ENCODE assay signal across 16 cellular contexts in genomic region chr6:56720882-56721281, GRCh38.
A peak's percentile ranks its signal among the peaks of the same experiment; 100 is the strongest.
DNase-seq lines count a peak whose midpoint lies in the region; ATAC-seq, FAIRE-seq and TF ChIP-seq lines count a peak whose summit lies in the region.
"Had no signal": no experiment of that assay in that cellular context is flagged by ENCODE, and none has a peak within 500 bp of the region (broad histone marks: within the 10 kb centered on the region; RNA-seq: fewer than 3 reads in every experiment).

No MANE protein-coding gene starts in this region.

- TF ChIP-seq CTCF in heart right ventricle (IDR thresholded peaks at IDR 0.05), result no peak
- TF ChIP-seq CTCF in BE2C (IDR thresholded peaks at IDR 0.05; ENCODE audit: low read depth, low read length), result no peak
- TF ChIP-seq CTCF in D721Med (IDR thresholded peaks at IDR 0.05; ENCODE audit: insufficient read depth, missing control alignments), result peak; percentile 6
- no peak for TF ChIP-seq CTCF in glutamatergic neuron (IDR thresholded peaks at IDR 0.05; ENCODE audit: partially characterized antibody, unreplicated experiment)

- WGBS in heart right ventricle, 2 donors, result 93 to 94% methylated on average over 22 to 25 of the region's 25 CpGs

- H3K36me3 ChIP-seq in heart right ventricle (no peaks in the 10 kb centered on the region), BE2C (no peaks in the 10 kb centered on the region)

- H3K27me3 ChIP-seq in heart right ventricle (no peaks in the 10 kb centered on the region), BE2C (no peaks in the 10 kb centered on the region)

- H3K27me3 Mint-ChIP-seq in glutamatergic neuron (ENCODE audit: unreplicated experiment), result peaks cover 13% of the 10 kb centered on the region
- H3K27me3 Mint-ChIP-seq: B cell had no signal

- no peak for DNase-seq in heart right ventricle
- no peak for DNase-seq in left ventricle myocardium superior
- peak; percentile 51 for DNase-seq in BE2C
- DNase-seq in D721Med (ENCODE audit: insufficient read length, low spot score), result no peak
- DNase-seq in glutamatergic neuron, result peak; percentile 41
- no peak for DNase-seq in activated naive CD4-positive, alpha-beta T cell (lab: John Stamatoyannopoulos, UW)
- no peak for DNase-seq in activated CD4-positive, alpha-beta T cell treated with anti-CD3 and anti-CD28 coated beads, Interleukin-2, amount 50 U/mL, for 1 hour
- DNase-seq: CD4-positive, alpha-beta memory T cell; GM23248 had no signal

- peaks cover 0 to 10% (median 0%) of the 10 kb centered on the region in 11 donors for H3K9me3 ChIP-seq in heart right ventricle
- no peaks in the 10 kb centered on the region; the same call in 1 of the 2 replicates for H3K9me3 ChIP-seq in BE2C

- H3K27ac Mint-ChIP-seq in glutamatergic neuron (ENCODE audit: unreplicated experiment), result peak overlapping the region; percentile 99
- H3K27ac Mint-ChIP-seq: B cell; CD4-positive, alpha-beta memory T cell; IgD-negative memory B cell had no signal

- peak in 3 of 8 donors; percentile 21 to 61 (median 28) for ATAC-seq in heart right ventricle
- ATAC-seq in left ventricle myocardium superior, result no peak
- ATAC-seq in GM18861 (IDR thresholded peaks at IDR 0.05; ENCODE audit: unreplicated experiment), result no peak
- ATAC-seq: HCT116 had no signal

- peaks cover 20% of the 10 kb centered on the region for H3K9me3 Mint-ChIP-seq in glutamatergic neuron (ENCODE audit: unreplicated experiment)

- H3K4me3 ChIP-seq in heart right ventricle (no peak overlapping the region), BE2C (ENCODE audit: low read depth, low read length) (no peak overlapping the region)
- H3K4me3 ChIP-seq: GM23248 had no signal

- no peaks in the 10 kb centered on the region for H3K36me3 Mint-ChIP-seq in glutamatergic neuron (ENCODE audit: unreplicated experiment)
- H3K36me3 Mint-ChIP-seq: CD4-positive, alpha-beta memory T cell; IgD-negative memory B cell had no signal

- peak overlapping the region in 8 of 10 donors; percentile 4 to 79 (median 36) for H3K27ac ChIP-seq in heart right ventricle
- H3K27ac ChIP-seq: C4-2B, GM23248 had no signal

- FAIRE-seq in D721Med (lab: Jason Lieb, UNC), result no peak
- FAIRE-seq: A204.1, H54 had no signal

- H3K4me1 Mint-ChIP-seq in glutamatergic neuron (ENCODE audit: low read depth, unreplicated experiment), result peaks cover 57% of the 10 kb centered on the region
- H3K4me1 Mint-ChIP-seq: B cell; CD4-positive, alpha-beta memory T cell; IgD-negative memory B cell had no signal

- H3K4me3 Mint-ChIP-seq in glutamatergic neuron (ENCODE audit: unreplicated experiment), result peak overlapping the region; percentile 89
- H3K4me3 Mint-ChIP-seq: B cell; CD4-positive, alpha-beta memory T cell; IgD-negative memory B cell had no signal

- intact Hi-C loops in heart right ventricle (cut with DNase I) (no loop called here), left ventricle myocardium superior (cut with micrococcal nuclease) (no loop called here)

- H3K4me1 ChIP-seq in heart right ventricle (peaks cover 0 to 44% (median 30%) of the 10 kb centered on the region in 9 donors), BE2C (peaks cover 32% of the 10 kb centered on the region)

Comparison
In these comparisons a context has a peak if more than half of its experiments do, and no peak if none do; other contexts are left out.
1. DNase-seq: peak in BE2C (single experiment) and glutamatergic neuron (single experiment); none in heart right ventricle (0 of 2), left ventricle myocardium superior (single experiment), D721Med (single experiment), activated naive CD4-positive, alpha-beta T cell (0 of 4) and activated CD4-positive, alpha-beta T cell treated with anti-CD3 and anti-CD28 coated beads, Interleukin-2, amount 50 U/mL, for 1 hour (single experiment).